In the genomic region with DNA sequence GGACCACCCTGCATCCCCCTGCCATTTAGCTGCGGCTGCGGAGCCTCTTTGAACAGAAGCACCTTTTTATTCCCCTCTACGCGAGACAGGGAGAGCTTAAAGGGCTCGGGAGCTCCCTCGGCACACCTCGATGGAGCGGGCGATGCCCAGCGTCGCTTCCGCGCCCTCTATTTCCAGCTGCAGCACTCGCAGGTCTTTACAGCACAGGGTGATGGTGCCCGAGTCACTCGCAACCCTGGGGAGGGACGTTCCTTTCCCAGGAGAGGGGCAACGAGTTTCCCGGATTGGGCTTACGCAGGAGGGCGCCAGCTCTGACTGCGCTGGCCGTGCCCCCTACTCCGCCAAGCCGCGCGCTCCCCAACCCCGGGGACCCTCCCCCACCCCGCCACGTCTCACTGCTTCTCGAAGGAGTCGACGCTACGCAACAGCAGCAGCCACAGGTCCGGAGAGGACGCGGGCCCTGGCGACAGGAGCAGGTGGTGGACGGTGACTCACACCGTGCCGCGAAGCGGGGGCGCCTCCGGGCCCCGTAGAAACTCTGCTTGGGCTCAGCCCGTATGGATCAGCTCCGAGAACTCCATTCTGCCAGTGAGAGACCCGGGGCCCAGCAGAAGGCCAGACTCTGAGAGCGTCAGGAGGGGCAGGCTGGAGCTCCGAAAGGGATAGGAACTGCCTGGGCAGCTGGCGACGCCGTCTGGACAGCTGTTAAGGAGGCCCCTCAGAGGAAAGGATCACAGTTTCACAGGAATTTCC, we compare ENCODE assay signal across 1 cellular context.
TF ChIP-seq lines count a peak whose summit lies in the region.

No MANE protein-coding gene starts in this region.

TF ChIP-seq in HepG2, 621 proteins besides CTCF, POLR2A, EP300 and RAD21 (continued from another document and continues in another):
- TF ChIP-seq ZNF292 (CRISPR knock-in tag; IDR thresholded peaks at IDR 0.05; ENCODE audit: borderline replicate concordance, low read depth) (peak; percentile 79), FOXP1 (IDR thresholded peaks at IDR 0.05) (no peak), FOXP1 (CRISPR knock-in tag; IDR thresholded peaks at IDR 0.05) (no peak), KLF11 (CRISPR knock-in tag; IDR thresholded peaks at IDR 0.05) (no peak), HCFC1 (IDR thresholded peaks at IDR 0.05; ENCODE audit: low read depth, low read length) (no peak), FOSL2 (CRISPR knock-in tag; IDR thresholded peaks at IDR 0.05) (peak; percentile 88), FOXA3 (CRISPR knock-in tag; IDR thresholded peaks at IDR 0.05) (no peak), XRCC5 (optimal IDR thresholded peaks at IDR 0.05; ENCODE audit: low read length) (peak; percentile 61), PAF1 (CRISPR knock-in tag; IDR thresholded peaks at IDR 0.05) (no peak), ASH2L (IDR thresholded peaks at IDR 0.05; ENCODE audit: insufficient read length, low read depth, low read length) (peak; percentile 47), HHEX (CRISPR knock-in tag; IDR thresholded peaks at IDR 0.05) (no peak), RBFOX2 (IDR thresholded peaks at IDR 0.05; ENCODE audit: low read depth, low read length) (0 out of 2 replicates have a peak, but pooled peaks have one; percentile 33), ZNF546 (CRISPR knock-in tag; conservative IDR thresholded peaks at IDR 0.05) (no peak), KDM2A (CRISPR knock-in tag; IDR thresholded peaks at IDR 0.05; ENCODE audit: borderline replicate concordance, low read depth) (peak; percentile 58; the same call in 1 of the 2 replicates), MLXIP (CRISPR knock-in tag; IDR thresholded peaks at IDR 0.05; ENCODE audit: borderline replicate concordance) (no peak), ZNF569 (CRISPR knock-in tag; IDR thresholded peaks at IDR 0.05; ENCODE audit: borderline replicate concordance) (no peak), IRF1 (CRISPR knock-in tag; IDR thresholded peaks at IDR 0.05; ENCODE audit: low read depth) (peak; percentile 77; the same call in 1 of the 2 replicates), NCOA5 (CRISPR knock-in tag; IDR thresholded peaks at IDR 0.05) (no peak), ZNF224 (CRISPR knock-in tag; IDR thresholded peaks at IDR 0.05) (no peak), ZFP36L2 (CRISPR knock-in tag; IDR thresholded peaks at IDR 0.05) (no peak), FOXK2 (IDR thresholded peaks at IDR 0.05) (no peak), SIX1 (CRISPR knock-in tag; IDR thresholded peaks at IDR 0.05; ENCODE audit: borderline replicate concordance) (no peak), THAP8 (CRISPR knock-in tag; IDR thresholded peaks at IDR 0.05; ENCODE audit: borderline replicate concordance) (no peak), ZNF83 (CRISPR knock-in tag; IDR thresholded peaks at IDR 0.05; ENCODE audit: borderline replicate concordance) (no peak), KDM3A (CRISPR knock-in tag; IDR thresholded peaks at IDR 0.05; ENCODE audit: low read depth) (no peak), ZBTB8A (CRISPR knock-in tag; IDR thresholded peaks at IDR 0.05; ENCODE audit: borderline replicate concordance, low read depth) (no peak), MYC (CRISPR knock-in tag; IDR thresholded peaks at IDR 0.05; ENCODE audit: borderline replicate concordance) (no peak), NBN (conservative IDR thresholded peaks at IDR 0.05) (no peak), PHF8 (CRISPR knock-in tag; IDR thresholded peaks at IDR 0.05) (peak; percentile 61; the same call in 1 of the 2 replicates), ADNP (CRISPR knock-in tag; IDR thresholded peaks at IDR 0.05) (no peak), ISX (CRISPR knock-in tag; conservative IDR thresholded peaks at IDR 0.05) (no peak), SYNCRIP (IDR thresholded peaks at IDR 0.05; ENCODE audit: insufficient read depth, low read depth, low read length) (no peak), GFI1 (CRISPR knock-in tag; IDR thresholded peaks at IDR 0.05; ENCODE audit: borderline replicate concordance) (0 out of 2 replicates have a peak, but pooled peaks have one; percentile 14), ZNF205 (CRISPR knock-in tag; IDR thresholded peaks at IDR 0.05) (0 out of 2 replicates have a peak, but pooled peaks have one; percentile 28), FOXK1 (CRISPR knock-in tag; IDR thresholded peaks at IDR 0.05; ENCODE audit: borderline replicate concordance, low read depth) (no peak), ATF5 (CRISPR knock-in tag; IDR thresholded peaks at IDR 0.05; ENCODE audit: low read depth) (no peak), FOXC1 (CRISPR knock-in tag; IDR thresholded peaks at IDR 0.05; ENCODE audit: borderline replicate concordance) (peak; percentile 68; the same call in 1 of the 2 replicates), ZNF343 (CRISPR knock-in tag; IDR thresholded peaks at IDR 0.05) (0 out of 2 replicates have a peak, but pooled peaks have one; percentile 44), ZNF430 (CRISPR knock-in tag; IDR thresholded peaks at IDR 0.05) (no peak), ZNF598 (CRISPR knock-in tag; IDR thresholded peaks at IDR 0.05; ENCODE audit: borderline replicate concordance) (no peak), ZSCAN29 (CRISPR knock-in tag; conservative IDR thresholded peaks at IDR 0.05) (0 out of 2 replicates have a peak, but pooled peaks have one; percentile 26), ZNF841 (CRISPR knock-in tag; IDR thresholded peaks at IDR 0.05; ENCODE audit: borderline replicate concordance) (no peak), ZFYVE20 (CRISPR knock-in tag; IDR thresholded peaks at IDR 0.05; ENCODE audit: borderline replicate concordance, low read depth) (no peak), MXI1 (IDR thresholded peaks at IDR 0.05; ENCODE audit: borderline replicate concordance, low read depth, low read length) (no peak), ZNF143 (CRISPR knock-in tag; IDR thresholded peaks at IDR 0.05) (no peak), NCOR1 (IDR thresholded peaks at IDR 0.05; ENCODE audit: borderline replicate concordance, low read length) (no peak), ZNF549 (CRISPR knock-in tag; IDR thresholded peaks at IDR 0.05) (no peak), ZNF577 (CRISPR knock-in tag; IDR thresholded peaks at IDR 0.05; ENCODE audit: borderline replicate concordance, low read depth) (no peak), NR2C2 (CRISPR knock-in tag; IDR thresholded peaks at IDR 0.05; ENCODE audit: borderline replicate concordance) (0 out of 2 replicates have a peak, but pooled peaks have one; percentile 33), SATB2 (CRISPR knock-in tag; IDR thresholded peaks at IDR 0.05) (no peak)
- TF ChIP-seq, protein P1, sequence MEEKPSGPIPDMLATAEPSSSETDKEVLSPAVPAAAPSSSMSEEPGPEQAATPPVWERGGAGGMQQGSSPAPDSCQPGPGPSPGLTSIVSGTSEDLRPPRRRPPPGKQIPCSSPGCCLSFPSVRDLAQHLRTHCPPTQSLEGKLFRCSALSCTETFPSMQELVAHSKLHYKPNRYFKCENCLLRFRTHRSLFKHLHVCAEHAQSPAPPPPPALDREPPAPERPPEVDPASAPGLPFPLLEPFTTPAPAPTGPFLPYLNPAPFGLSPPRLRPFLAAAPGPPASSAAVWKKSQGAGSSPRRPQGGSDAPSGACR (CRISPR knock-in tag; IDR thresholded peaks at IDR 0.05), result 0 out of 2 replicates have a peak, but pooled peaks have one; percentile 46
- TF ChIP-seq, protein P2, sequence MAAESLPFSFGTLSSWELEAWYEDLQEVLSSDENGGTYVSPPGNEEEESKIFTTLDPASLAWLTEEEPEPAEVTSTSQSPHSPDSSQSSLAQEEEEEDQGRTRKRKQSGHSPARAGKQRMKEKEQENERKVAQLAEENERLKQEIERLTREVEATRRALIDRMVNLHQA (CRISPR knock-in tag; IDR thresholded peaks at IDR 0.05), result no peak
- TF ChIP-seq, protein P3, sequence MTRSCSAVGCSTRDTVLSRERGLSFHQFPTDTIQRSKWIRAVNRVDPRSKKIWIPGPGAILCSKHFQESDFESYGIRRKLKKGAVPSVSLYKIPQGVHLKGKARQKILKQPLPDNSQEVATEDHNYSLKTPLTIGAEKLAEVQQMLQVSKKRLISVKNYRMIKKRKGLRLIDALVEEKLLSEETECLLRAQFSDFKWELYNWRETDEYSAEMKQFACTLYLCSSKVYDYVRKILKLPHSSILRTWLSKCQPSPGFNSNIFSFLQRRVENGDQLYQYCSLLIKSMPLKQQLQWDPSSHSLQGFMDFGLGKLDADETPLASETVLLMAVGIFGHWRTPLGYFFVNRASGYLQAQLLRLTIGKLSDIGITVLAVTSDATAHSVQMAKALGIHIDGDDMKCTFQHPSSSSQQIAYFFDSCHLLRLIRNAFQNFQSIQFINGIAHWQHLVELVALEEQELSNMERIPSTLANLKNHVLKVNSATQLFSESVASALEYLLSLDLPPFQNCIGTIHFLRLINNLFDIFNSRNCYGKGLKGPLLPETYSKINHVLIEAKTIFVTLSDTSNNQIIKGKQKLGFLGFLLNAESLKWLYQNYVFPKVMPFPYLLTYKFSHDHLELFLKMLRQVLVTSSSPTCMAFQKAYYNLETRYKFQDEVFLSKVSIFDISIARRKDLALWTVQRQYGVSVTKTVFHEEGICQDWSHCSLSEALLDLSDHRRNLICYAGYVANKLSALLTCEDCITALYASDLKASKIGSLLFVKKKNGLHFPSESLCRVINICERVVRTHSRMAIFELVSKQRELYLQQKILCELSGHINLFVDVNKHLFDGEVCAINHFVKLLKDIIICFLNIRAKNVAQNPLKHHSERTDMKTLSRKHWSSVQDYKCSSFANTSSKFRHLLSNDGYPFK (CRISPR knock-in tag; IDR thresholded peaks at IDR 0.05; ENCODE audit: borderline replicate concordance), result no peak
- TF ChIP-seq, protein P4, sequence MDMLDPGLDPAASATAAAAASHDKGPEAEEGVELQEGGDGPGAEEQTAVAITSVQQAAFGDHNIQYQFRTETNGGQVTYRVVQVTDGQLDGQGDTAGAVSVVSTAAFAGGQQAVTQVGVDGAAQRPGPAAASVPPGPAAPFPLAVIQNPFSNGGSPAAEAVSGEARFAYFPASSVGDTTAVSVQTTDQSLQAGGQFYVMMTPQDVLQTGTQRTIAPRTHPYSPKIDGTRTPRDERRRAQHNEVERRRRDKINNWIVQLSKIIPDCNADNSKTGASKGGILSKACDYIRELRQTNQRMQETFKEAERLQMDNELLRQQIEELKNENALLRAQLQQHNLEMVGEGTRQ (IDR thresholded peaks at IDR 0.05; ENCODE audit: low read depth, low read length), result no peak
- TF ChIP-seq, protein P4 (CRISPR knock-in tag; IDR thresholded peaks at IDR 0.05; ENCODE audit: borderline replicate concordance), result no peak
- TF ChIP-seq, protein P5, sequence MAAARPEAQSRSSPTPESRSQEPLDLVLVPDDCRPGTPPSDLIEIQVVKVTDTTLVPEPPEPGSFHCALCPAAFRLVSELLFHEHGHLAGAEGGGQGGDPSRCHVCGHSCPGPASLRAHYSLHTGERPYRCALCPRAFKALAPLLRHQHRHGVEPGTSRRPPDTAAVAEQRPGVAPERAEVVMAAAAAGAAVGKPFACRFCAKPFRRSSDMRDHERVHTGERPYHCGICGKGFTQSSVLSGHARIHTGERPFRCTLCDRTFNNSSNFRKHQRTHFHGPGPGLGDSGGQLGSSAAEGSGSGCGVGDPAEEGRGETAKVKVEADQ (CRISPR knock-in tag; IDR thresholded peaks at IDR 0.05; ENCODE audit: borderline replicate concordance), result no peak
- TF ChIP-seq, protein P6, sequence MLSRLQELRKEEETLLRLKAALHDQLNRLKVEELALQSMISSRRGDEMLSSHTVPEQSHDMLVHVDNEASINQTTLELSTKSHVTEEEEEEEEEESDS (CRISPR knock-in tag; IDR thresholded peaks at IDR 0.05; ENCODE audit: borderline replicate concordance), result 0 out of 2 replicates have a peak, but pooled peaks have one; percentile 55
